In genomic region chr17:80649672-80650338, GRCh38 we compare ENCODE assay signal across 7 cellular contexts.
DNase-seq lines count a peak whose midpoint lies in the region; ATAC-seq, FAIRE-seq and TF ChIP-seq lines count a peak whose summit lies in the region.

No MANE protein-coding gene starts in this region.

- TF ChIP-seq CTCF in GM12873 (IDR thresholded peaks at IDR 0.05; ENCODE audit: insufficient read depth, low read depth, low read length, missing control alignments) (peak; percentile 55), fibroblast of mammary gland (conservative IDR thresholded peaks at IDR 0.05; ENCODE audit: control insufficient read depth, insufficient read depth, low read depth, low read length) (peak; percentile 36), pancreas (IDR thresholded peaks at IDR 0.05) (peak in 1 of 4 donors; percentile 8), uterus (IDR thresholded peaks at IDR 0.05) (peak in 3 of 4 experiments; percentile 4 to 32 (median 22))

- ATAC-seq in pancreas (peak in 3 of 4 donors; percentile 51 to 61 (median 60)), GM21717 (IDR thresholded peaks at IDR 0.05; ENCODE audit: unreplicated experiment) (no peak)

- intact Hi-C loops in pancreas (cut with DNase I) = loop anchor here in 1 of 3 donors (10.0 kb wide), 1 partner anchor 55 kb away; no protein-coding TSS in a partner anchor
- intact Hi-C loops in uterus (cut with DNase I; ENCODE audit: low total_unique reads) = no loop called here

- H3K4me1 ChIP-seq in pancreas (no peaks in the 10 kb centered on the region), uterus (no peaks in the 10 kb centered on the region)

- no peak for TF ChIP-seq POLR2A in uterus (IDR thresholded peaks at IDR 0.05)

- H3K27ac ChIP-seq in pancreas = no peak overlapping the region
- H3K27ac ChIP-seq in uterus = no peak overlapping the region

- no peaks in the 10 kb centered on the region for H3K9me3 ChIP-seq in pancreas
- H3K9me3 ChIP-seq in uterus = no peaks in the 10 kb centered on the region

- 85 to 88% methylated on average over 14 of the region's 14 CpGs for WGBS in pancreas, 2 donors

- no peaks in the 10 kb centered on the region for H3K36me3 ChIP-seq in pancreas
- H3K36me3 ChIP-seq in uterus = no peaks in the 10 kb centered on the region

- no peak overlapping the region for H3K4me3 ChIP-seq in fibroblast of mammary gland (ENCODE audit: control insufficient read depth, low read depth, low read length)
- no peak overlapping the region for H3K4me3 ChIP-seq in pancreas
- no peak overlapping the region for H3K4me3 ChIP-seq in uterus

- FAIRE-seq in pancreas (lab: Jason Lieb, UNC) = no peak

- peak; percentile 61 for DNase-seq in NCI-H524 treated with DMSO at 0.1 percent for 48 hours (lab: John Stamatoyannopoulos, UW)
- DNase-seq in activated CD8-positive, alpha-beta memory T cell treated with anti-CD3 and anti-CD28 coated beads, Interleukin-2, amount 50 U/mL, for 48 hours = peak; percentile 84
- DNase-seq in fibroblast of mammary gland (ENCODE audit: low read depth) = peak; percentile 97
- DNase-seq in pancreas = no peak
- DNase-seq in uterus = peak; percentile 47 to 50

- H3K27me3 ChIP-seq in pancreas (no peaks in the 10 kb centered on the region), uterus (no peaks in the 10 kb centered on the region)

Comparison
In these comparisons a context has a peak if more than half of its experiments do, and no peak if none do; other contexts are left out.
1. DNase-seq: peak in NCI-H524 treated with DMSO at 0.1 percent for 48 hours (single experiment), activated CD8-positive, alpha-beta memory T cell treated with anti-CD3 and anti-CD28 coated beads, Interleukin-2, amount 50 U/mL, for 48 hours (single experiment), fibroblast of mammary gland (single experiment) and uterus (2 of 2); none in pancreas (0 of 6).